Comparison of ENCODE assay signal across 1 cellular context in the genomic region with DNA sequence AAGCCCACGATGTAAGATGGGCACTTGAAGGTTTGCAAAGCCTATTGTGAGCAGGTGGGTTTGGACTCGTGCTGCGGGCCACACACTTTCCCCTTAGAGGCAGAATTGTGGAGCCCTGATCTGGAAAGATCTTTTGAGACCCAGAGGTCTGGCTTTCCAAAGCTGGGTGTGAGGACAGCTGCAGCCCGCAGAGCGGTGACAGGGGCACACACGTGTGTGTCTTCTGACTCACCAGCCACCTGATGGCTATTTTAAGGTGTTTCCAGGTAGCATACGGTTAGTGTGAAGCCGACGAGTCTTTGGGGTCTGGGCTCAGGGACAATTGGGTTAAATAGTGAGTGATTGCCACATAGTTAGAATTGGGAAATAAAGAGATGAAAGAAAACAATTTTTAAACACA.
TF ChIP-seq lines count a peak whose summit lies in the region.

No MANE protein-coding gene starts in this region.

TF ChIP-seq in HepG2, 621 proteins besides CTCF, POLR2A, EP300 and RAD21 (continued from another document):
- TF ChIP-seq, protein P1, sequence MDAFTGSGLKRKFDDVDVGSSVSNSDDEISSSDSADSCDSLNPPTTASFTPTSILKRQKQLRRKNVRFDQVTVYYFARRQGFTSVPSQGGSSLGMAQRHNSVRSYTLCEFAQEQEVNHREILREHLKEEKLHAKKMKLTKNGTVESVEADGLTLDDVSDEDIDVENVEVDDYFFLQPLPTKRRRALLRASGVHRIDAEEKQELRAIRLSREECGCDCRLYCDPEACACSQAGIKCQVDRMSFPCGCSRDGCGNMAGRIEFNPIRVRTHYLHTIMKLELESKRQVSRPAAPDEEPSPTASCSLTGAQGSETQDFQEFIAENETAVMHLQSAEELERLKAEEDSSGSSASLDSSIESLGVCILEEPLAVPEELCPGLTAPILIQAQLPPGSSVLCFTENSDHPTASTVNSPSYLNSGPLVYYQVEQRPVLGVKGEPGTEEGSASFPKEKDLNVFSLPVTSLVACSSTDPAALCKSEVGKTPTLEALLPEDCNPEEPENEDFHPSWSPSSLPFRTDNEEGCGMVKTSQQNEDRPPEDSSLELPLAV (CRISPR knock-in tag; conservative IDR thresholded peaks at IDR 0.05; ENCODE audit: low read depth): no peak
- TF ChIP-seq, protein P2, sequence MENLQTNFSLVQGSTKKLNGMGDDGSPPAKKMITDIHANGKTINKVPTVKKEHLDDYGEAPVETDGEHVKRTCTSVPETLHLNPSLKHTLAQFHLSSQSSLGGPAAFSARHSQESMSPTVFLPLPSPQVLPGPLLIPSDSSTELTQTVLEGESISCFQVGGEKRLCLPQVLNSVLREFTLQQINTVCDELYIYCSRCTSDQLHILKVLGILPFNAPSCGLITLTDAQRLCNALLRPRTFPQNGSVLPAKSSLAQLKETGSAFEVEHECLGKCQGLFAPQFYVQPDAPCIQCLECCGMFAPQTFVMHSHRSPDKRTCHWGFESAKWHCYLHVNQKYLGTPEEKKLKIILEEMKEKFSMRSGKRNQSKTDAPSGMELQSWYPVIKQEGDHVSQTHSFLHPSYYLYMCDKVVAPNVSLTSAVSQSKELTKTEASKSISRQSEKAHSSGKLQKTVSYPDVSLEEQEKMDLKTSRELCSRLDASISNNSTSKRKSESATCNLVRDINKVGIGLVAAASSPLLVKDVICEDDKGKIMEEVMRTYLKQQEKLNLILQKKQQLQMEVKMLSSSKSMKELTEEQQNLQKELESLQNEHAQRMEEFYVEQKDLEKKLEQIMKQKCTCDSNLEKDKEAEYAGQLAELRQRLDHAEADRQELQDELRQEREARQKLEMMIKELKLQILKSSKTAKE (CRISPR knock-in tag; IDR thresholded peaks at IDR 0.05; ENCODE audit: borderline replicate concordance): no peak
- TF ChIP-seq KDM5B (CRISPR knock-in tag; IDR thresholded peaks at IDR 0.05; ENCODE audit: borderline replicate concordance): no peak
- no peak for TF ChIP-seq JDP2 (CRISPR knock-in tag; IDR thresholded peaks at IDR 0.05; ENCODE audit: borderline replicate concordance)
